In the genomic region with DNA sequence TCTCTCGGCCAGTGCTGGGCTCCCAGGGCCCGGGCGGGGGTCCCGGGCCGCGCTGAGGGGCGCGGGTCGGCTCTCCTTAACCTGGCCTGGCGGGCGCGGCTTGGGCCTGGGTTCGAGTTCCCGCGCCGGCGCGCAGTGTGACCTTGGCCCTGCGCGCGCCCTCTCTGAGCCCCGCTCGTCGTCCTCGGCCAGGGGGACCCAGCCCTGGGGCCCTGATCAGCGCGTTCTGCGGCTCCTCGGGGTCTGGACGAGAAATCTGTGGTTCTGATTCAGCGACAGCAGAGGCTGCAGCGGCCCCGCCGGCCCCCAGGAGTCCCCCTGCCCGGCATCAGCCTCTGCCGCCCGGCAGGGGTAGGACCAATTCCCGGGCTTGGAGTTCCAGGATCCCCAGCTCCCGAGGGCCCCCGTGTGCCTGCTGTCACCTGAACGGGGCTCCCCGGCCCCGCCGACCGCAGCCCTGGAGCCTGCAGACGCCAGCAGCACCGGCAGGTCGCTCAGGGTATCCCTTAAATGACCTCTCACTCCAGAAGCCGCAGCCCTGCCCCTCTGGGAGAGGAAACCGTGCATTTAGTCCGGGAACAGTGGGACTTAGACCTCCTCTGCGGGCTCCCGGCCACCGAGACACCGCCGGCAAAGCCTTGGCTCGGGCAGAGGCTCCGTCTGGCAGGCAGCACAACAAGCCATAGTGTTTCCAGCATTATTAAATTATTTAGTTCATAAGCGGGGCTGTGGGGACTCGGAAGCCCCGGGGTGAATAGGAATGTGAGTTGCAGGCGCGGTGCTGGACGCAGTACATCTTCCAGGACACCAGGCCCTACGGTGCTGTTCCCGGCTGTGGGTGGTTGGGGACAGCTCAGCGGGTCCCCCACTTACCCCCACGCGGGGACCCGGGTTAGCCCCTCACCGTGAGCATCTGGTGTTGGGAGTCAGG, we compare ENCODE assay signal across 1 cellular context.
TF ChIP-seq lines count a peak whose summit lies in the region.

No MANE protein-coding gene starts in this region.

TF ChIP-seq in GM23338, 12 proteins besides CTCF, POLR2A, EP300 and RAD21 (continued from another document):
- TF ChIP-seq, protein P1, sequence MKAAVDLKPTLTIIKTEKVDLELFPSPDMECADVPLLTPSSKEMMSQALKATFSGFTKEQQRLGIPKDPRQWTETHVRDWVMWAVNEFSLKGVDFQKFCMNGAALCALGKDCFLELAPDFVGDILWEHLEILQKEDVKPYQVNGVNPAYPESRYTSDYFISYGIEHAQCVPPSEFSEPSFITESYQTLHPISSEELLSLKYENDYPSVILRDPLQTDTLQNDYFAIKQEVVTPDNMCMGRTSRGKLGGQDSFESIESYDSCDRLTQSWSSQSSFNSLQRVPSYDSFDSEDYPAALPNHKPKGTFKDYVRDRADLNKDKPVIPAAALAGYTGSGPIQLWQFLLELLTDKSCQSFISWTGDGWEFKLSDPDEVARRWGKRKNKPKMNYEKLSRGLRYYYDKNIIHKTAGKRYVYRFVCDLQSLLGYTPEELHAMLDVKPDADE (IDR thresholded peaks at IDR 0.05) = no peak
- TF ChIP-seq CREB1 (CRISPR knock-in tag; IDR thresholded peaks at IDR 0.05; ENCODE audit: low read depth) (no peak), NANOG (IDR thresholded peaks at IDR 0.05; ENCODE audit: borderline replicate concordance) (no peak), POLR2AphosphoS5 (IDR thresholded peaks at IDR 0.05; ENCODE audit: low read depth) (no peak), STAT1 (IDR thresholded peaks at IDR 0.05; ENCODE audit: unreplicated experiment) (no peak), JUNB (IDR thresholded peaks at IDR 0.05; ENCODE audit: unreplicated experiment) (no peak), ZNF331 (CRISPR knock-in tag; IDR thresholded peaks at IDR 0.05; ENCODE audit: low read depth) (no peak), EZH2 (IDR thresholded peaks at IDR 0.05; ENCODE audit: low read depth, unreplicated experiment) (no peak), EZH2phosphoT487 (IDR thresholded peaks at IDR 0.05; ENCODE audit: unreplicated experiment) (no peak), ZNF114 (CRISPR knock-in tag; IDR thresholded peaks at IDR 0.05) (no peak)
- TF ChIP-seq, protein P2, sequence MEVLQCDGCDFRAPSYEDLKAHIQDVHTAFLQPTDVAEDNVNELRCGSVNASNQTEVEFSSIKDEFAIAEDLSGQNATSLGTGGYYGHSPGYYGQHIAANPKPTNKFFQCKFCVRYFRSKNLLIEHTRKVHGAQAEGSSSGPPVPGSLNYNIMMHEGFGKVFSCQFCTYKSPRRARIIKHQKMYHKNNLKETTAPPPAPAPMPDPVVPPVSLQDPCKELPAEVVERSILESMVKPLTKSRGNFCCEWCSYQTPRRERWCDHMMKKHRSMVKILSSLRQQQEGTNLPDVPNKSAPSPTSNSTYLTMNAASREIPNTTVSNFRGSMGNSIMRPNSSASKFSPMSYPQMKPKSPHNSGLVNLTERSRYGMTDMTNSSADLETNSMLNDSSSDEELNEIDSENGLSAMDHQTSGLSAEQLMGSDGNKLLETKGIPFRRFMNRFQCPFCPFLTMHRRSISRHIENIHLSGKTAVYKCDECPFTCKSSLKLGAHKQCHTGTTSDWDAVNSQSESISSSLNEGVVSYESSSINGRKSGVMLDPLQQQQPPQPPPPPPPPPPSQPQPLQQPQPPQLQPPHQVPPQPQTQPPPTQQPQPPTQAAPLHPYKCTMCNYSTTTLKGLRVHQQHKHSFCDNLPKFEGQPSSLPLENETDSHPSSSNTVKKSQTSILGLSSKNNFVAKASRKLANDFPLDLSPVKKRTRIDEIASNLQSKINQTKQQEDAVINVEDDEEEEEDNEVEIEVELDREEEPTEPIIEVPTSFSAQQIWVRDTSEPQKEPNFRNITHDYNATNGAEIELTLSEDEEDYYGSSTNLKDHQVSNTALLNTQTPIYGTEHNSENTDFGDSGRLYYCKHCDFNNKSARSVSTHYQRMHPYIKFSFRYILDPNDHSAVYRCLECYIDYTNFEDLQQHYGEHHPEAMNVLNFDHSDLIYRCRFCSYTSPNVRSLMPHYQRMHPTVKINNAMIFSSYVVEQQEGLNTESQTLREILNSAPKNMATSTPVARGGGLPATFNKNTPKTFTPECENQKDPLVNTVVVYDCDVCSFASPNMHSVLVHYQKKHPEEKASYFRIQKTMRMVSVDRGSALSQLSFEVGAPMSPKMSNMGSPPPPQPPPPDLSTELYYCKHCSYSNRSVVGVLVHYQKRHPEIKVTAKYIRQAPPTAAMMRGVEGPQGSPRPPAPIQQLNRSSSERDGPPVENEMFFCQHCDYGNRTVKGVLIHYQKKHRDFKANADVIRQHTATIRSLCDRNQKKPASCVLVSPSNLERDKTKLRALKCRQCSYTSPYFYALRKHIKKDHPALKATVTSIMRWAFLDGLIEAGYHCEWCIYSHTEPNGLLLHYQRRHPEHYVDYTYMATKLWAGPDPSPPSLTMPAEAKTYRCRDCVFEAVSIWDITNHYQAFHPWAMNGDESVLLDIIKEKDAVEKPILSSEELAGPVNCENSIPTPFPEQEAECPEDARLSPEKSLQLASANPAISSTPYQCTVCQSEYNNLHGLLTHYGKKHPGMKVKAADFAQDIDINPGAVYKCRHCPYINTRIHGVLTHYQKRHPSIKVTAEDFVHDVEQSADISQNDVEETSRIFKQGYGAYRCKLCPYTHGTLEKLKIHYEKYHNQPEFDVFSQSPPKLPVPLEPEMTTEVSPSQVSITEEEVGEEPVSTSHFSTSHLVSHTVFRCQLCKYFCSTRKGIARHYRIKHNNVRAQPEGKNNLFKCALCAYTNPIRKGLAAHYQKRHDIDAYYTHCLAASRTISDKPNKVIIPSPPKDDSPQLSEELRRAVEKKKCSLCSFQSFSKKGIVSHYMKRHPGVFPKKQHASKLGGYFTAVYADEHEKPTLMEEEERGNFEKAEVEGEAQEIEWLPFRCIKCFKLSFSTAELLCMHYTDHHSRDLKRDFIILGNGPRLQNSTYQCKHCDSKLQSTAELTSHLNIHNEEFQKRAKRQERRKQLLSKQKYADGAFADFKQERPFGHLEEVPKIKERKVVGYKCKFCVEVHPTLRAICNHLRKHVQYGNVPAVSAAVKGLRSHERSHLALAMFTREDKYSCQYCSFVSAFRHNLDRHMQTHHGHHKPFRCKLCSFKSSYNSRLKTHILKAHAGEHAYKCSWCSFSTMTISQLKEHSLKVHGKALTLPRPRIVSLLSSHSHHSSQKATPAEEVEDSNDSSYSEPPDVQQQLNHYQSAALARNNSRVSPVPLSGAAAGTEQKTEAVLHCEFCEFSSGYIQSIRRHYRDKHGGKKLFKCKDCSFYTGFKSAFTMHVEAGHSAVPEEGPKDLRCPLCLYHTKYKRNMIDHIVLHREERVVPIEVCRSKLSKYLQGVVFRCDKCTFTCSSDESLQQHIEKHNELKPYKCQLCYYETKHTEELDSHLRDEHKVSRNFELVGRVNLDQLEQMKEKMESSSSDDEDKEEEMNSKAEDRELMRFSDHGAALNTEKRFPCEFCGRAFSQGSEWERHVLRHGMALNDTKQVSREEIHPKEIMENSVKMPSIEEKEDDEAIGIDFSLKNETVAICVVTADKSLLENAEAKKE (CRISPR knock-in tag; IDR thresholded peaks at IDR 0.05) = no peak
